Comparison of ENCODE assay signal across 2 cellular contexts in genomic region chr9:85994191-85994590, GRCh38.
TF ChIP-seq lines count a peak whose summit lies in the region.

No MANE protein-coding gene starts in this region.

TF ChIP-seq in IMR-90, 13 proteins besides CTCF, POLR2A, EP300 and RAD21:
- TF ChIP-seq MXI1 (IDR thresholded peaks at IDR 0.05; ENCODE audit: borderline replicate concordance, low read depth, low read length) (no peak), RCOR1 (IDR thresholded peaks at IDR 0.05; ENCODE audit: insufficient replicate concordance, low read length) (no peak), ELK1 (IDR thresholded peaks at IDR 0.05; ENCODE audit: borderline replicate concordance, low read depth, low read length) (no peak), CEBPB (IDR thresholded peaks at IDR 0.05; ENCODE audit: low read depth, low read length) (peak; percentile 63), RFX5 (IDR thresholded peaks at IDR 0.05; ENCODE audit: low read depth, low read length) (no peak), MAZ (IDR thresholded peaks at IDR 0.05; ENCODE audit: borderline replicate concordance, low read depth, low read length) (no peak)

TF ChIP-seq in GM12878, 131 proteins besides CTCF, POLR2A, EP300 and RAD21:
- TF ChIP-seq SUPT20H (IDR thresholded peaks at IDR 0.05; ENCODE audit: borderline replicate concordance, control insufficient read depth, low read depth, low read length): no peak
- no peak for TF ChIP-seq IRF4 (IDR thresholded peaks at IDR 0.05; ENCODE audit: low read depth, low read length)
- no peak for TF ChIP-seq NFXL1 (IDR thresholded peaks at IDR 0.05; ENCODE audit: borderline replicate concordance)
- TF ChIP-seq RFX5 (IDR thresholded peaks at IDR 0.05; ENCODE audit: low read depth, low read length): no peak
- TF ChIP-seq, protein P1, sequence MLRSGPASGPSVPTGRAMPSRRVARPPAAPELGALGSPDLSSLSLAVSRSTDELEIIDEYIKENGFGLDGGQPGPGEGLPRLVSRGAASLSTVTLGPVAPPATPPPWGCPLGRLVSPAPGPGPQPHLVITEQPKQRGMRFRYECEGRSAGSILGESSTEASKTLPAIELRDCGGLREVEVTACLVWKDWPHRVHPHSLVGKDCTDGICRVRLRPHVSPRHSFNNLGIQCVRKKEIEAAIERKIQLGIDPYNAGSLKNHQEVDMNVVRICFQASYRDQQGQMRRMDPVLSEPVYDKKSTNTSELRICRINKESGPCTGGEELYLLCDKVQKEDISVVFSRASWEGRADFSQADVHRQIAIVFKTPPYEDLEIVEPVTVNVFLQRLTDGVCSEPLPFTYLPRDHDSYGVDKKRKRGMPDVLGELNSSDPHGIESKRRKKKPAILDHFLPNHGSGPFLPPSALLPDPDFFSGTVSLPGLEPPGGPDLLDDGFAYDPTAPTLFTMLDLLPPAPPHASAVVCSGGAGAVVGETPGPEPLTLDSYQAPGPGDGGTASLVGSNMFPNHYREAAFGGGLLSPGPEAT (IDR thresholded peaks at IDR 0.05; ENCODE audit: low read depth): no peak
- TF ChIP-seq EGR1 (IDR thresholded peaks at IDR 0.05; ENCODE audit: borderline replicate concordance in 1 of 2, low read depth in 2 of 2, low read length in 2 of 2): no peak
- TF ChIP-seq SMARCA5 (IDR thresholded peaks at IDR 0.05): no peak
- no peak for TF ChIP-seq CEBPB (IDR thresholded peaks at IDR 0.05; ENCODE audit: borderline replicate concordance in 1 of 2, low read depth in 2 of 2, low read length in 2 of 2)
- no peak for TF ChIP-seq CHD4 (IDR thresholded peaks at IDR 0.05)
- no peak for TF ChIP-seq ETV6 (conservative IDR thresholded peaks at IDR 0.05 in 1 of 2, IDR thresholded peaks at IDR 0.05 in 1 of 2; ENCODE audit: borderline replicate concordance in 1 of 2, low read depth in 1 of 2)
TF ChIP-seq in GM12878: peak in this region for 0.
